21 cellular contexts compared by ENCODE assay signal in the genomic region with DNA sequence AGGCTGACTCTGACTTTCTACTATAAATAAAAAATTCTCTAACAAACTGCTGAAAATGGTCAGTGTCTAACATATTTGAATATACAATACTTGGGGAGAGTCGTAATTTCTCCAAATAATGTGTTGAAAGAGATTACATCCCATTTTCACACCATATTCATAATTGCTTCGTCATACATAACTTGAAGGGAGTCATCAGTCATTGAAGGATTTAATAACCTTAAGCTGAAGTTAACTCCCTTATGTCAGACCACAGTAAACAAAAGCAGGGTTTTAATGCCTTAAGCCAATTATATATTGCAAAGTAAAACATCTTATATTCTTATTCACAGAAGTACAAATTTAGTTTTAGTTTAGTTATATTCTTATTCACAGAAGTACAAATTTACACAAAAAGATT.
A peak's percentile ranks its signal among the peaks of the same experiment; 100 is the strongest.
DNase-seq lines count a peak whose midpoint lies in the region; ATAC-seq, FAIRE-seq and TF ChIP-seq lines count a peak whose summit lies in the region.
"Had no signal": no experiment of that assay in that cellular context is flagged by ENCODE, and none has a peak within 500 bp of the region (broad histone marks: within the 10 kb centered on the region; RNA-seq: fewer than 3 reads in every experiment).

No MANE protein-coding gene starts in this region.

- POLR2A ChIA-PET in IMR-90 (lab: Charles Lee; ENCODE audit: unreplicated experiment), result no interaction called here
- POLR2A ChIA-PET in K562 (lab: Yijun Ruan, JAX), result interaction anchor here (1.0 to 1.3 kb wide), 2 partner anchors 15 to 21 kb away, joined by 3 to 4 read pairs; no protein-coding TSS in a partner anchor

- H3K4me2 ChIP-seq in IMR-90 (ENCODE audit: low read depth, low read length) (no peak overlapping the region), K562 (ENCODE audit: insufficient read depth, low read length) (no peak overlapping the region)
- H3K4me2 ChIP-seq: KMS-11 had no signal

- ATAC-seq in IMR-90 (ENCODE audit: low read depth) (no peak), K562 (no peak)
- no peak for ATAC-seq in activated T-cell treated with anti-CD3 and anti-CD28 coated beads, Interleukin-2, amount 50 U/mL, for 4 hours
- ATAC-seq: stimulated activated memory B cell treated with anti-CD40 and anti-IgM and Interleukin-4, amounts not matched to agents 10 μg/mL and 1 μg/mL and 100 μg/mL, for 72 hours had no signal

- no peak overlapping the region for H2AK9ac ChIP-seq in IMR-90 (replicated peaks; ENCODE audit: low read depth, low read length, poor library complexity)

- no peak for TF ChIP-seq POLR2A in IMR-90 (IDR thresholded peaks at IDR 0.05; ENCODE audit: low read depth, low read length)
- no peak for TF ChIP-seq POLR2A in K562 (conservative IDR thresholded peaks at IDR 0.05)
- no peak for TF ChIP-seq POLR2A in transverse colon (IDR thresholded peaks at IDR 0.05)

- H2AFZ ChIP-seq in IMR-90 (replicated peaks; ENCODE audit: low read length, poor library complexity) (no peak overlapping the region), K562 (ENCODE audit: low read depth, low read length) (no peak overlapping the region)

- no peak overlapping the region for H2BK120ac ChIP-seq in IMR-90 (ENCODE audit: low read depth, low read length)

- no peak overlapping the region for H4K5ac ChIP-seq in IMR-90 (ENCODE audit: low read depth, low read length)

- TF ChIP-seq CTCF in IMR-90 (conservative IDR thresholded peaks at IDR 0.05; ENCODE audit: low read depth, low read length) (no peak), K562 (IDR thresholded peaks at IDR 0.05 in 2 of 3, conservative IDR thresholded peaks at IDR 0.05 in 1 of 3; ENCODE audit: insufficient read depth in 2 of 3, low read depth in 1 of 3, low read length in 3 of 3) (no peak), transverse colon (IDR thresholded peaks at IDR 0.05) (no peak)

- peaks cover 14% of the 10 kb centered on the region for H3K9me1 ChIP-seq in IMR-90 (ENCODE audit: insufficient read depth, low read length)
- no peaks in the 10 kb centered on the region for H3K9me1 ChIP-seq in K562 (ENCODE audit: control insufficient read depth, insufficient read depth, low read length)

- in situ Hi-C loops in IMR-90 (cut with MboI; ENCODE audit: low sequenced_read_pairs), result no loop called here
- in situ Hi-C loops in K562 (cut with MboI), result no loop called here
- in situ Hi-C loops in transverse colon (cut with MboI; ENCODE audit: low pct_ligation_motif_present in 1 of 4, low pct_unique_long_range_greater_than_20kb in 1 of 4, low sequenced_read_pairs in 3 of 4), result no loop called here

- H3K27me3 Mint-ChIP-seq in activated T-cell treated with anti-CD3 and anti-CD28 coated beads, Interleukin-2, amount 50 U/mL, for 4 hours (ENCODE audit: low read depth), result no peaks in the 10 kb centered on the region
- H3K27me3 Mint-ChIP-seq: CD4-positive, alpha-beta memory T cell; stimulated activated memory B cell treated with anti-CD40 and anti-IgM and Interleukin-4, amounts not matched to agents 10 μg/mL and 1 μg/mL and 100 μg/mL, for 72 hours had no signal

- no peak overlapping the region for H4K8ac ChIP-seq in IMR-90 (ENCODE audit: low read depth in 2 of 2, low read length in 2 of 2)

- H3K4me3 Mint-ChIP-seq in activated T-cell treated with anti-CD3 and anti-CD28 coated beads, Interleukin-2, amount 50 U/mL, for 4 hours, result no peak overlapping the region
- H3K4me3 Mint-ChIP-seq: activated naive CD4-positive, alpha-beta T cell treated with anti-CD3 and anti-CD28 coated beads for 36 hours; CD4-positive, alpha-beta memory T cell; stimulated activated memory B cell treated with anti-CD40 and anti-IgM and Interleukin-4, amounts not matched to agents 10 μg/mL and 1 μg/mL and 100 μg/mL, for 72 hours had no signal

- no peaks in the 10 kb centered on the region for H3K9me3 Mint-ChIP-seq in activated T-cell treated with anti-CD3 and anti-CD28 coated beads, Interleukin-2, amount 50 U/mL, for 4 hours
- H3K9me3 Mint-ChIP-seq: activated naive CD4-positive, alpha-beta T cell treated with anti-CD3 and anti-CD28 coated beads for 36 hours; CD4-positive, alpha-beta memory T cell; HFFc6; stimulated activated memory B cell treated with anti-CD40 and anti-IgM and Interleukin-4, amounts not matched to agents 10 μg/mL and 1 μg/mL and 100 μg/mL, for 72 hours had no signal

- H3K79me2 ChIP-seq in K562 (ENCODE audit: control insufficient read depth, insufficient read depth, low read length), result peaks cover 53% of the 10 kb centered on the region

- DNase-seq in IMR-90 (no peak), K562 (ENCODE audit: extremely low read depth in 1 of 4, low spot score in 3 of 4) (no peak), transverse colon (no peak), Ammon's horn (ENCODE audit: low spot score) (no peak), NCI-H2171 treated with DMSO at 0.1 percent for 48 hours (lab: John Stamatoyannopoulos, UW) (no peak)
- no peak for DNase-seq in activated T-cell treated with anti-CD3 and anti-CD28 coated beads, Interleukin-2, amount 50 U/mL, for 4 hours
- DNase-seq: activated CD4-positive, alpha-beta T cell treated with anti-CD3 and anti-CD28 coated beads for 48 hours; activated T-cell treated with anti-CD3 and anti-CD28 coated beads, Interleukin-2, amount 50 U/mL, for 48 hours; CD4-positive, alpha-beta memory T cell; HFFc6; NCI-H526; RPMI8226; stimulated activated CD4-positive, alpha-beta T cell treated with anti-CD3 and anti-CD28 coated beads, Interleukin-4, amount 100 ng/mL, for 1 hour; T-helper 2 cell had no signal

- H3K79me1 ChIP-seq in IMR-90 (ENCODE audit: low read depth in 1 of 2, low read length in 2 of 2), result peaks cover 26 to 78% of the 10 kb centered on the region in 2 experiments

- H4K20me1 ChIP-seq in IMR-90 (ENCODE audit: insufficient read depth, low read length) (peaks cover 60% of the 10 kb centered on the region), K562 (replicated peaks; ENCODE audit: control insufficient read depth, insufficient read depth, low read length) (peaks cover 8% of the 10 kb centered on the region)

- TF ChIP-seq RAD21 in IMR-90 (IDR thresholded peaks at IDR 0.05; ENCODE audit: low read length) (no peak), K562 (CRISPR knock-in tag; conservative IDR thresholded peaks at IDR 0.05 in 1 of 2, IDR thresholded peaks at IDR 0.05 in 1 of 2) (no peak)

- H3K9me3 ChIP-seq in IMR-90 (ENCODE audit: control insufficient read depth, insufficient read depth, low read length) (no peaks in the 10 kb centered on the region; the same call in 1 of the 2 replicates), K562 (replicated peaks; ENCODE audit: control insufficient read depth, insufficient read depth, low read depth, low read length) (no peaks in the 10 kb centered on the region), mesodermal cell (ENCODE audit: control insufficient read depth, low read length) (no peaks in the 10 kb centered on the region), transverse colon (no peaks in the 10 kb centered on the region)
- H3K9me3 ChIP-seq: breast epithelium had no signal

- H2BK15ac ChIP-seq in IMR-90 (ENCODE audit: low read depth, low read length), result peak overlapping the region; percentile 31; the same call in 1 of the 3 replicates

- peak overlapping the region; percentile 41; the same call in 1 of the 2 replicates for H3K23ac ChIP-seq in IMR-90 (ENCODE audit: low read depth, low read length)

- no peak for FAIRE-seq in K562 (lab: Jason Lieb, UNC)
- FAIRE-seq: HTR-8/SVneo had no signal

- H3K36me3 Mint-ChIP-seq in activated T-cell treated with anti-CD3 and anti-CD28 coated beads, Interleukin-2, amount 50 U/mL, for 4 hours (ENCODE audit: insufficient read depth), result peaks cover 8% of the 10 kb centered on the region
- H3K36me3 Mint-ChIP-seq: stimulated activated memory B cell treated with anti-CD40 and anti-IgM and Interleukin-4, amounts not matched to agents 10 μg/mL and 1 μg/mL and 100 μg/mL, for 72 hours had no signal

- H3K4me1 Mint-ChIP-seq in activated T-cell treated with anti-CD3 and anti-CD28 coated beads, Interleukin-2, amount 50 U/mL, for 4 hours (ENCODE audit: low read depth), result peaks cover 21% of the 10 kb centered on the region

- H3K4ac ChIP-seq in IMR-90 (ENCODE audit: low read depth, low read length), result no peak overlapping the region

- H3K4me3 ChIP-seq in IMR-90 (ENCODE audit: insufficient read depth, low read depth, low read length) (no peak overlapping the region), K562 (no peak overlapping the region), mesodermal cell (ENCODE audit: extremely low read depth, insufficient read depth, low read length, poor library complexity, severe bottlenecking) (no peak overlapping the region), transverse colon (no peak overlapping the region)
- H3K4me3 ChIP-seq: breast epithelium, lung had no signal

- H3K27ac ChIP-seq in IMR-90 (ENCODE audit: insufficient read depth, low read length), result no peak overlapping the region
- no peak overlapping the region for H3K27ac ChIP-seq in K562 (ENCODE audit: extremely low read depth, low read depth, low read length)
- peak overlapping the region; percentile 43 for H3K27ac ChIP-seq in mesodermal cell (ENCODE audit: low read depth, low read length, severe bottlenecking)
- H3K27ac ChIP-seq in transverse colon, result peak overlapping the region; percentile 50 to 68 (median 60)
- H3K27ac ChIP-seq: KMS-11 had no signal

- H3K36me3 ChIP-seq in IMR-90 (ENCODE audit: control insufficient read depth, insufficient read depth, low read length), result no peaks in the 10 kb centered on the region
- no peaks in the 10 kb centered on the region; the same call in 2 of the 3 replicates for H3K36me3 ChIP-seq in K562 (ENCODE audit: control insufficient read depth, insufficient read depth, low read length)
- H3K36me3 ChIP-seq in mesodermal cell (ENCODE audit: control insufficient read depth, insufficient read depth, low read length), result peaks cover 29% of the 10 kb centered on the region
- H3K36me3 ChIP-seq in transverse colon, result no peaks in the 10 kb centered on the region
- H3K36me3 ChIP-seq: breast epithelium had no signal

- no peak overlapping the region for H4K91ac ChIP-seq in IMR-90 (ENCODE audit: insufficient read depth, low read depth, low read length)

- H3K4me1 ChIP-seq in IMR-90 (ENCODE audit: control insufficient read depth, insufficient read depth, low read length) (peaks cover 10% of the 10 kb centered on the region), K562 (replicated peaks in 1 of 2; ENCODE audit: control insufficient read depth in 2 of 2, insufficient read depth in 2 of 2, low read length in 2 of 2) (0 out of 5 replicates have a peak, but pooled peaks cover 0 to 3% of the 10 kb centered on the region in 2 experiments), mesodermal cell (ENCODE audit: control insufficient read depth, insufficient read depth, low read length, poor library complexity, severe bottlenecking) (peaks cover 13% of the 10 kb centered on the region), transverse colon (peaks cover 9 to 56% (median 19%) of the 10 kb centered on the region in 4 donors)
- H3K4me1 ChIP-seq: breast epithelium had no signal

- dilution Hi-C loops in IMR-90 (cut with HindIII; ENCODE audit: low sequenced_read_pairs, unreplicated experiment), result no loop called here

- no peak overlapping the region for H3K56ac ChIP-seq in IMR-90 (ENCODE audit: extremely low read depth, insufficient read depth, low read length)

- no peak overlapping the region for H2BK20ac ChIP-seq in IMR-90 (ENCODE audit: low read depth, low read length)

- CTCF ChIA-PET in IMR-90 (lab: Yijun Ruan, JAX) (no interaction called here), K562 (lab: Yijun Ruan, JAX; ENCODE audit: low intra/inter-chr PET ratio) (no interaction called here)

- TF ChIP-seq EP300 in K562 (IDR thresholded peaks at IDR 0.05; ENCODE audit: low read length) (no peak), transverse colon (IDR thresholded peaks at IDR 0.05; ENCODE audit: low read depth) (no peak)

- H3K27me3 ChIP-seq in IMR-90 (ENCODE audit: control insufficient read depth, insufficient read depth, low read length) (no peaks in the 10 kb centered on the region), K562 (ENCODE audit: control insufficient read depth in 2 of 2, insufficient read depth in 2 of 2, low read length in 2 of 2) (no peaks in the 10 kb centered on the region), transverse colon (no peaks in the 10 kb centered on the region)
- H3K27me3 ChIP-seq: breast epithelium had no signal

- intact Hi-C loops in IMR-90 (cut with micrococcal nuclease), result no loop called here
- intact Hi-C loops in K562 (cut with micrococcal nuclease), result no loop called here
- intact Hi-C loops in transverse colon (cut with DNase I; ENCODE audit: low total_unique reads), result no loop called here

- H2BK5ac ChIP-seq in IMR-90 (ENCODE audit: low read depth, low read length, poor library complexity, severe bottlenecking), result no peak overlapping the region

- BruUV-seq in IMR-90 (replicated peaks; lab: Mats Ljungman, UMichigan) (no TSS peak), K562 (replicated peaks; lab: Mats Ljungman, UMichigan) (no TSS peak)

- no CpG with 5 or more reads among the region's 2 CpGs for WGBS in IMR-90 (ENCODE audit: extremely low coverage in 2 of 2, insufficient read length in 1 of 2), 2 experiments
- WGBS in K562 (ENCODE audit: insufficient coverage, low coverage, missing lambda C conversion rate), result 45% methylated on average over 2 of the region's 2 CpGs
- WGBS in mesodermal cell (ENCODE audit: insufficient coverage in 2 of 2), 2 experiments, result 100% methylated on average over 1 of the region's 2 CpGs; no CpG with 5 or more reads in 1 of the 2 experiments
- WGBS in transverse colon (ENCODE audit: low coverage in 1 of 2), 2 donors, result 72 to 85% methylated on average over 2 of the region's 2 CpGs

- H3K14ac ChIP-seq in IMR-90 (replicated peaks; ENCODE audit: low read depth, low read length), result no peak overlapping the region

- no peak overlapping the region for H2AK5ac ChIP-seq in IMR-90 (ENCODE audit: low read depth, low read length)

- H3K9ac ChIP-seq in IMR-90 (ENCODE audit: low read depth, low read length) (no peak overlapping the region), K562 (ENCODE audit: insufficient read depth in 1 of 2, low read depth in 2 of 2, low read length in 2 of 2) (no peak overlapping the region)
- H3K9ac ChIP-seq: KMS-11 had no signal

- H3K18ac ChIP-seq in IMR-90 (ENCODE audit: low read depth, low read length), result no peak overlapping the region

Comparison
In these comparisons a context has a peak if more than half of its experiments do, and no peak if none do; other contexts are left out.
1. H3K27ac ChIP-seq: peak in mesodermal cell (single experiment) and transverse colon (4 of 4); none in IMR-90 (single experiment) and K562 (single experiment).